In genomic region chr3:53493618-53493996, GRCh38 we compare ENCODE assay signal across 8 cellular contexts. TPM values are rescaled to one million over a fixed set of nuclear protein-coding genes. Genes with fewer than 3 reads are reported as not detected.
A peak's percentile ranks its signal among the peaks of the same experiment; 100 is the strongest.
DNase-seq lines count a peak whose midpoint lies in the region; ATAC-seq, FAIRE-seq and TF ChIP-seq lines count a peak whose summit lies in the region.

No MANE protein-coding gene starts in this region.

- H3K4me3 ChIP-seq in dorsolateral prefrontal cortex (peak overlapping the region; percentile 34 to 82 (median 72)), mucosa of stomach (ENCODE audit: low read length) (no peak overlapping the region), upper lobe of right lung (peak overlapping the region; percentile 61)

- intact Hi-C loops in dorsolateral prefrontal cortex (cut with DNase I): loop anchor here (10.0 kb wide), 2 partner anchors 239 to 391 kb away; partner anchors contain the start of genes ACTR8 (in 1 of the 2) and TKT (in 1 of the 2)
- intact Hi-C loops in upper lobe of right lung (cut with DNase I): no loop called here

- H3K27ac ChIP-seq in dorsolateral prefrontal cortex (peak overlapping the region in 53 of 59 donors; percentile 1 to 85 (median 70)), upper lobe of right lung (peak overlapping the region; percentile 78)

- TF ChIP-seq CTCF in dorsolateral prefrontal cortex (IDR thresholded peaks at IDR 0.05 in 54 of 56, conservative IDR thresholded peaks at IDR 0.05 in 2 of 56; ENCODE audit: low read depth in 1 of 56, partially characterized antibody in 56 of 56): peak in 3 of 56 donors; percentile 6 to 10 (median 9)
- no peak for TF ChIP-seq CTCF in upper lobe of right lung (IDR thresholded peaks at IDR 0.05)

- H3K4me1 ChIP-seq in mucosa of stomach (ENCODE audit: control insufficient read depth, insufficient read depth, low read length): peaks cover 6% of the 10 kb centered on the region
- H3K4me1 ChIP-seq in upper lobe of right lung: no peaks in the 10 kb centered on the region

- H3K27me3 Mint-ChIP-seq in activated naive CD8-positive, alpha-beta T cell: peaks cover 38% of the 10 kb centered on the region
- H3K27me3 Mint-ChIP-seq in activated naive CD8-positive, alpha-beta T cell treated with anti-CD3 and anti-CD28 coated beads for 36 hours: peaks cover 59% of the 10 kb centered on the region

- H3K9me3 Mint-ChIP-seq in activated naive CD8-positive, alpha-beta T cell (ENCODE audit: low read depth): no peaks in the 10 kb centered on the region
- no peaks in the 10 kb centered on the region for H3K9me3 Mint-ChIP-seq in activated naive CD8-positive, alpha-beta T cell treated with anti-CD3 and anti-CD28 coated beads for 36 hours

- peak; percentile 4 for ATAC-seq in upper lobe of right lung

- no peaks in the 10 kb centered on the region for H3K36me3 Mint-ChIP-seq in activated naive CD8-positive, alpha-beta T cell
- H3K36me3 Mint-ChIP-seq in activated naive CD8-positive, alpha-beta T cell treated with anti-CD3 and anti-CD28 coated beads for 36 hours: no peaks in the 10 kb centered on the region

- H3K9ac ChIP-seq in mucosa of stomach (ENCODE audit: low read length): peak overlapping the region; percentile 22

- no peak overlapping the region for H3K27ac Mint-ChIP-seq in activated naive CD8-positive, alpha-beta T cell
- no peak overlapping the region for H3K27ac Mint-ChIP-seq in activated naive CD8-positive, alpha-beta T cell treated with anti-CD3 and anti-CD28 coated beads for 36 hours

- no peaks in the 10 kb centered on the region for H3K36me3 ChIP-seq in mucosa of stomach (ENCODE audit: control insufficient read depth, insufficient read depth, low read length)
- no peaks in the 10 kb centered on the region for H3K36me3 ChIP-seq in upper lobe of right lung

- peaks cover 11% of the 10 kb centered on the region for H3K4me1 Mint-ChIP-seq in activated naive CD8-positive, alpha-beta T cell (ENCODE audit: low read depth)
- H3K4me1 Mint-ChIP-seq in activated naive CD8-positive, alpha-beta T cell treated with anti-CD3 and anti-CD28 coated beads for 36 hours: peaks cover 5% of the 10 kb centered on the region

- peak overlapping the region; percentile 79 for H3K4me3 Mint-ChIP-seq in activated naive CD8-positive, alpha-beta T cell
- no peak overlapping the region for H3K4me3 Mint-ChIP-seq in activated naive CD8-positive, alpha-beta T cell treated with anti-CD3 and anti-CD28 coated beads for 36 hours

- H3K9me3 ChIP-seq in mucosa of stomach (ENCODE audit: control insufficient read depth, low read length) (no peaks in the 10 kb centered on the region), upper lobe of right lung (no peaks in the 10 kb centered on the region)

- FAIRE-seq in urothelium cell line (lab: Jason Lieb, UNC): no peak
- FAIRE-seq in frontal cortex (lab: Jason Lieb, UNC): no peak

- H3K27me3 ChIP-seq in dorsolateral prefrontal cortex (no peaks in the 10 kb centered on the region), mucosa of stomach (ENCODE audit: control insufficient read depth, insufficient read depth, low read length) (peaks cover 19% of the 10 kb centered on the region), upper lobe of right lung (peaks cover 35% of the 10 kb centered on the region)

- no peak for DNase-seq in activated naive CD8-positive, alpha-beta T cell treated with anti-CD3 and anti-CD28 coated beads for 36 hours
- DNase-seq in dorsolateral prefrontal cortex (no peak), upper lobe of right lung (no peak), urothelium cell line (ENCODE audit: low spot score) (no peak), AG08395 (ENCODE audit: low spot score) (no peak), frontal cortex (ENCODE audit: low spot score in 2 of 2) (no peak)

RNA-seq across cellular contexts. Expression of gene CACNA1D, which starts 0.8 kb away (rescaled TPM):
- total RNA-seq in activated naive CD8-positive, alpha-beta T cell treated with anti-CD3 and anti-CD28 coated beads for 36 hours: not detected
- total RNA-seq in dorsolateral prefrontal cortex (100 to 1,000 TPM in 35 of 120 experiments, 10 to 100 TPM in 85; 42.4 to 137 (median 88.6) TPM), upper lobe of right lung (47.2 TPM), frontal cortex (21.6 TPM)

Comparison
In these comparisons a context has a peak if more than half of its experiments do, and no peak if none do; other contexts are left out.
1. RNA of gene CACNA1D, which starts 0.8 kb away (total RNA-seq): 42.4 to 137 TPM in dorsolateral prefrontal cortex, 47.2 TPM in upper lobe of right lung (single experiment) and 21.6 TPM in frontal cortex (single experiment); not detected in activated naive CD8-positive, alpha-beta T cell treated with anti-CD3 and anti-CD28 coated beads for 36 hours; every median in the first group is over 10 times any median in the second.